Comparison of ENCODE assay signal across 19 cellular contexts in genomic region chr10:89384474-89385324, GRCh38. TPM values are rescaled to one million over a fixed set of nuclear protein-coding genes. Genes with fewer than 3 reads are reported as not detected.
DNase-seq lines count a peak whose midpoint lies in the region; ATAC-seq, FAIRE-seq and TF ChIP-seq lines count a peak whose summit lies in the region.
"Had no signal": no experiment of that assay in that cellular context is flagged by ENCODE, and none has a peak within 500 bp of the region (broad histone marks: within the 10 kb centered on the region; RNA-seq: fewer than 3 reads in every experiment).

No MANE protein-coding gene starts in this region.

- in situ Hi-C loops in GM12878 (cut with MboI) = no loop called here

- H3K27ac ChIP-seq in GM12878 (ENCODE audit: control insufficient read depth, insufficient read depth) = no peak overlapping the region
- H3K27ac ChIP-seq in naive thymus-derived CD4-positive, alpha-beta T cell (ENCODE audit: low read depth, low read length) = no peak overlapping the region
- H3K27ac ChIP-seq: C4-2B had no signal

- BruUV-seq in GM12878 (replicated peaks; lab: Mats Ljungman, UMichigan) = no TSS peak

- SMC1A ChIA-PET in GM12878 (lab: Charles Lee; ENCODE audit: uncharacterized antibody, unreplicated experiment) = interaction anchor here (4.1 kb wide), 1 partner anchor 16 kb away, joined by 23 read pairs; no protein-coding TSS in a partner anchor

- H3K27ac Mint-ChIP-seq in naive thymus-derived CD4-positive, alpha-beta T cell = no peak overlapping the region
- H3K27ac Mint-ChIP-seq in progenitor cell of endocrine pancreas = no peak overlapping the region
- H3K27ac Mint-ChIP-seq: brain, nephron progenitor cell had no signal

- no peaks in the 10 kb centered on the region for H3K4me1 Mint-ChIP-seq in naive thymus-derived CD4-positive, alpha-beta T cell
- H3K4me1 Mint-ChIP-seq in progenitor cell of endocrine pancreas (ENCODE audit: low read depth) = peaks cover 6% of the 10 kb centered on the region
- H3K4me1 Mint-ChIP-seq: brain had no signal

- intact Hi-C loops in GM12878 (cut with micrococcal nuclease; ENCODE audit: unreplicated experiment) = no loop called here
- intact Hi-C loops in naive thymus-derived CD4-positive, alpha-beta T cell (cut with micrococcal nuclease) = no loop called here

- no peaks in the 10 kb centered on the region for H4K20me1 ChIP-seq in GM12878 (ENCODE audit: control insufficient read depth, insufficient read depth)

- H3K9me3 ChIP-seq in GM12878 (replicated peaks; ENCODE audit: control insufficient read depth, insufficient read depth, low read length) = no peaks in the 10 kb centered on the region
- H3K9me3 ChIP-seq in naive thymus-derived CD4-positive, alpha-beta T cell (ENCODE audit: control insufficient read depth in 2 of 3, low read length in 3 of 3) = no peaks in the 10 kb centered on the region

- no peak for FAIRE-seq in GM12878 (lab: Jason Lieb, UNC)

- RAD21 ChIA-PET in GM12878 (lab: Charles Lee; ENCODE audit: unreplicated experiment) = interaction anchor here (0.6 to 1.4 kb wide), 2 partner anchors 16 to 92 kb away, joined by 3 to 5 read pairs; no protein-coding TSS in a partner anchor

- H3K36me3 Mint-ChIP-seq in naive thymus-derived CD4-positive, alpha-beta T cell = no peaks in the 10 kb centered on the region
- H3K36me3 Mint-ChIP-seq in progenitor cell of endocrine pancreas (ENCODE audit: insufficient read depth) = no peaks in the 10 kb centered on the region
- H3K36me3 Mint-ChIP-seq: brain had no signal

- DNase-seq in GF-D8 (lab: John Stamatoyannopoulos, UW) (peak; percentile 71), NAMALWA (ENCODE audit: low spot score) (peak; percentile 13), GM12878 (ENCODE audit: low read depth, low spot score) (no peak), HK-2 (ENCODE audit: unreplicated experiment) (no peak), AG08396 (ENCODE audit: low spot score) (no peak), progenitor cell of endocrine pancreas (ENCODE audit: low spot score, unreplicated experiment) (no peak)
- no peak for DNase-seq in naive thymus-derived CD4-positive, alpha-beta T cell
- DNase-seq: activated CD4-positive, CD25-positive, alpha-beta regulatory T cell; activated naive CD4-positive, alpha-beta T cell treated with anti-CD3 and anti-CD28 coated beads, Interleukin-2, amount 50 U/mL, for 16 hours; DMS79 treated with DMSO at 0.1 percent for 48 hours; NCI-H1436 treated with DMSO at 0.1 percent for 48 hours; NCI-H446 treated with DMSO at 0.1 percent for 48 hours; nephron progenitor cell had no signal

- ATAC-seq in GM12878 (peak; percentile 40), GM18505 (IDR thresholded peaks at IDR 0.05; ENCODE audit: unreplicated experiment) (no peak)
- ATAC-seq in naive thymus-derived CD4-positive, alpha-beta T cell = peak; percentile 87

- H3K9ac ChIP-seq in GM12878 (ENCODE audit: control insufficient read depth, insufficient read depth, low read length) = no peak overlapping the region

- no peak for TF ChIP-seq EP300 in GM12878 (IDR thresholded peaks at IDR 0.05; ENCODE audit: borderline replicate concordance in 1 of 2, control insufficient read depth in 1 of 2, low read depth in 2 of 2, low read length in 2 of 2)

- H3K79me2 ChIP-seq in GM12878 (ENCODE audit: control insufficient read depth, insufficient read depth, low read length) = no peaks in the 10 kb centered on the region

- no peaks in the 10 kb centered on the region for H3K27me3 ChIP-seq in GM12878 (replicated peaks in 1 of 2; ENCODE audit: control insufficient read depth in 2 of 2, insufficient read depth in 2 of 2, low read length in 1 of 2)
- H3K27me3 ChIP-seq in naive thymus-derived CD4-positive, alpha-beta T cell (ENCODE audit: control insufficient read depth in 2 of 2, insufficient read depth in 2 of 2, low read length in 2 of 2) = no peaks in the 10 kb centered on the region

- POLR2A ChIA-PET in GM12878 (lab: Charles Lee) = no interaction called here
- POLR2A ChIA-PET in naive thymus-derived CD4-positive, alpha-beta T cell (lab: Charles Lee) = interaction anchor here (1.2 to 1.3 kb wide), 2 partner anchors 8 to 84 kb away, joined by 4 to 5 read pairs; partner anchors contain the start of genes IFIT1 and IFIT2

- H3K36me3 ChIP-seq in GM12878 (ENCODE audit: control insufficient read depth in 2 of 2, insufficient read depth in 2 of 2, low read length in 1 of 2) = no peaks in the 10 kb centered on the region
- H3K36me3 ChIP-seq in naive thymus-derived CD4-positive, alpha-beta T cell (ENCODE audit: control insufficient read depth in 2 of 3, insufficient read depth in 3 of 3, low read length in 3 of 3) = no peaks in the 10 kb centered on the region

- CTCF ChIA-PET in GM12878 (lab: Yijun Ruan, JAX) = interaction anchor here (1.2 to 8.5 kb wide), 6 partner anchors 15 to 167 kb away, joined by 3 to 97 read pairs (median 4); no protein-coding TSS in a partner anchor
- CTCF ChIA-PET in naive thymus-derived CD4-positive, alpha-beta T cell (lab: Charles Lee) = interaction anchor here (0.6 kb wide), 1 partner anchor 14 kb away, joined by 3 read pairs; no protein-coding TSS in a partner anchor

- peaks cover 3% of the 10 kb centered on the region; the same call in 1 of the 2 replicates for H3K4me1 ChIP-seq in GM12878 (ENCODE audit: control insufficient read depth, insufficient read depth, low read length)
- no peaks in the 10 kb centered on the region for H3K4me1 ChIP-seq in naive thymus-derived CD4-positive, alpha-beta T cell (ENCODE audit: control insufficient read depth in 2 of 2, insufficient read depth in 2 of 2, low read length in 2 of 2)

- TF ChIP-seq POLR2A in GM12878 (IDR thresholded peaks at IDR 0.05; ENCODE audit: low read depth, low read length) (no peak), GM18505 (IDR thresholded peaks at IDR 0.05; ENCODE audit: borderline replicate concordance, extremely low read depth, insufficient read depth, insufficient read length) (no peak)

- peaks cover 0 to 35% (median 0%) of the 10 kb centered on the region in 5 donors for H3K27me3 Mint-ChIP-seq in naive thymus-derived CD4-positive, alpha-beta T cell
- peaks cover 7% of the 10 kb centered on the region for H3K27me3 Mint-ChIP-seq in progenitor cell of endocrine pancreas

- WGBS in GM12878 (ENCODE audit: insufficient coverage, insufficient replicate concordance, low lambda C conversion rate, missing lambda C conversion rate) = 44% methylated on average over 4 of the region's 4 CpGs

- H3K4me2 ChIP-seq in GM12878 (ENCODE audit: control insufficient read depth, insufficient read depth) = no peak overlapping the region

- no peak overlapping the region for H2AFZ ChIP-seq in GM12878 (ENCODE audit: control insufficient read depth, low read depth, low read length)

- TF ChIP-seq CTCF in GM12878 (IDR thresholded peaks at IDR 0.05 in 2 of 3, conservative IDR thresholded peaks at IDR 0.05 in 1 of 3; ENCODE audit: control insufficient read depth in 2 of 3, extremely low read depth in 1 of 3, insufficient read depth in 1 of 3, low read depth in 3 of 3, low read length in 3 of 3) = no peak
- TF ChIP-seq CTCF in progenitor cell of endocrine pancreas (IDR thresholded peaks at IDR 0.05; ENCODE audit: unreplicated experiment) = no peak

- H3K4me3 ChIP-seq in GM12878 = no peak overlapping the region
- H3K4me3 ChIP-seq in naive thymus-derived CD4-positive, alpha-beta T cell (ENCODE audit: low read length) = no peak overlapping the region

- no peaks in the 10 kb centered on the region for H3K9me3 Mint-ChIP-seq in naive thymus-derived CD4-positive, alpha-beta T cell
- H3K9me3 Mint-ChIP-seq in progenitor cell of endocrine pancreas (ENCODE audit: low read depth) = no peaks in the 10 kb centered on the region
- H3K9me3 Mint-ChIP-seq: brain, nephron progenitor cell had no signal

- no peak overlapping the region for H3K4me3 Mint-ChIP-seq in naive thymus-derived CD4-positive, alpha-beta T cell
- H3K4me3 Mint-ChIP-seq in progenitor cell of endocrine pancreas (ENCODE audit: low read depth) = no peak overlapping the region
- H3K4me3 Mint-ChIP-seq: brain, nephron progenitor cell had no signal

- TF ChIP-seq RAD21 in GM12878 (IDR thresholded peaks at IDR 0.05; ENCODE audit: insufficient read depth, low read depth, low read length) = no peak

RNA-seq across cellular contexts. Expression of gene IFIT1B, which starts 6.8 kb away (rescaled TPM):
- not detected in 2 replicates for total RNA-seq in GM12878 (2013; cell fraction: nucleolus; rRNA removed)
- total RNA-seq in GM12878 (2014; rRNA removed) (not detected in 2 replicates), GM12878 (2014; rRNA removed; fragmentation: Illumina TruSeq; extraction: Trizol) (not detected in 2 replicates), GM12878 (2021) (not detected in 2 replicates), progenitor cell of endocrine pancreas (not detected in 2 replicates)
- not detected for polyA plus RNA-seq in GM12878 (2011; ENCODE audit: low read depth)
- polyA plus RNA-seq in GM12878 (2011; rRNA removed) (not detected in 2 replicates), GM12878 (2014; fragmentation: Illumina TruSeq; extraction: Trizol) (0.17 TPM in 1 of 2 replicates, not detected in the other), GM12878 (2014; fragmentation: Nextera tagmentation; extraction: Ambion mirVana) (under 1 TPM in 1 of 2 experiments, not detected in 1; 0.04 TPM), GM12878 (2014; rRNA removed) (not detected in 2 replicates), GM12878 (2016; fragmentation: Nextera tagmentation; extraction: Ambion mirVana) (not detected)
- polyA plus RNA-seq in GM12878 (2011; cell fraction: cytosol; rRNA removed) = not detected in 2 replicates
- not detected in 2 replicates for polyA plus RNA-seq in GM12878 (2011; cell fraction: nucleus; rRNA removed)
- polyA plus RNA-seq in GM12878 (2012) = not detected in 2 replicates
- 0.15 TPM in 1 of 2 replicates, not detected in the other for polyA minus RNA-seq in GM12878 (2011; rRNA and poly(A)+ RNA removed)
- polyA minus RNA-seq in GM12878 (2011; cell fraction: cytosol; rRNA and poly(A)+ RNA removed) = not detected in 2 replicates
- not detected in 2 replicates for polyA minus RNA-seq in GM12878 (2011; cell fraction: nucleus; rRNA and poly(A)+ RNA removed)
- total RNA-seq in naive thymus-derived CD4-positive, alpha-beta T cell = not detected
- polyA plus RNA-seq in naive thymus-derived CD4-positive, alpha-beta T cell = under 1 TPM in 1 of 2 donors, not detected in 1; 0.44 TPM
- total RNA-seq: lower leg skin, OCI-LY7 had no signal
- polyA plus RNA-seq: urinary bladder had no signal

RNA-seq across cellular contexts. Expression of gene IFIT1, which starts 7.7 kb away (rescaled TPM):
- total RNA-seq in GM12878 (2013; cell fraction: nucleolus; rRNA removed) = 2.5 and 3.2 TPM in 2 replicates
- total RNA-seq in GM12878 (2014; rRNA removed) = 19.7 and 29.8 TPM in 2 replicates
- total RNA-seq in GM12878 (2014; rRNA removed; fragmentation: Illumina TruSeq; extraction: Trizol) = 32.0 and 39.2 TPM in 2 replicates
- total RNA-seq in GM12878 (2021) = 18.8 and 22.5 TPM in 2 replicates
- polyA plus RNA-seq in GM12878 (2011; ENCODE audit: low read depth) = 18.2 TPM
- 23.4 and 36.6 TPM in 2 replicates for polyA plus RNA-seq in GM12878 (2011; rRNA removed)
- 6.9 and 8.8 TPM in 2 replicates for polyA plus RNA-seq in GM12878 (2011; cell fraction: cytosol; rRNA removed)
- 9.0 and 10.0 TPM in 2 replicates for polyA plus RNA-seq in GM12878 (2011; cell fraction: nucleus; rRNA removed)
- polyA plus RNA-seq in GM12878 (2012) = 16.1 and 18.3 TPM in 2 replicates
- 31.5 and 44.4 TPM in 2 replicates for polyA plus RNA-seq in GM12878 (2014; fragmentation: Illumina TruSeq; extraction: Trizol)
- 10 to 100 TPM; 28.9 to 37.2 TPM for polyA plus RNA-seq in GM12878 (2014; fragmentation: Nextera tagmentation; extraction: Ambion mirVana)
- polyA plus RNA-seq in GM12878 (2014; rRNA removed) = 17.5 and 21.3 TPM in 2 replicates
- polyA plus RNA-seq in GM12878 (2016; fragmentation: Nextera tagmentation; extraction: Ambion mirVana) = 10 to 100 TPM; 13.9 to 16.1 TPM
- polyA minus RNA-seq in GM12878 (2011; rRNA and poly(A)+ RNA removed) = 6.9 and 8.9 TPM in 2 replicates
- polyA minus RNA-seq in GM12878 (2011; cell fraction: cytosol; rRNA and poly(A)+ RNA removed) = 3.3 and 4.0 TPM in 2 replicates
- 2.1 and 3.2 TPM in 2 replicates for polyA minus RNA-seq in GM12878 (2011; cell fraction: nucleus; rRNA and poly(A)+ RNA removed)
- total RNA-seq in naive thymus-derived CD4-positive, alpha-beta T cell = 10 to 100 TPM in 1 of 5 experiments, 1 to 10 TPM in 4; 1.7 to 15.7 (median 6.5) TPM
- polyA plus RNA-seq in naive thymus-derived CD4-positive, alpha-beta T cell = 10 to 100 TPM in 1 of 2 donors, 1 to 10 TPM in 1; 4.7 to 16.5 TPM
- 0.20 and 0.34 TPM in 2 replicates for total RNA-seq in progenitor cell of endocrine pancreas
- total RNA-seq: OCI-LY7 had no signal

RNA-seq across cellular contexts. Expression of gene IFIT5, which starts 29.7 kb away (rescaled TPM):
- 21.6 and 21.7 TPM in 2 replicates for total RNA-seq in GM12878 (2013; cell fraction: nucleolus; rRNA removed)
- total RNA-seq in GM12878 (2014; rRNA removed) (12.1 and 16.4 TPM in 2 replicates), GM12878 (2014; rRNA removed; fragmentation: Illumina TruSeq; extraction: Trizol) (15.4 and 17.2 TPM in 2 replicates), GM12878 (2021) (11.0 and 12.5 TPM in 2 replicates), progenitor cell of endocrine pancreas (6.0 and 6.2 TPM in 2 replicates)
- 3.0 TPM for polyA plus RNA-seq in GM12878 (2011; ENCODE audit: low read depth)
- polyA plus RNA-seq in GM12878 (2011; rRNA removed) (17.0 and 27.6 TPM in 2 replicates), GM12878 (2014; fragmentation: Illumina TruSeq; extraction: Trizol) (11.4 and 14.7 TPM in 2 replicates), GM12878 (2014; fragmentation: Nextera tagmentation; extraction: Ambion mirVana) (1 to 10 TPM; 5.9 to 8.3 TPM), GM12878 (2014; rRNA removed) (6.6 and 8.6 TPM in 2 replicates), GM12878 (2016; fragmentation: Nextera tagmentation; extraction: Ambion mirVana) (1 to 10 TPM; 8.6 to 9.9 TPM)
- 6.0 and 6.9 TPM in 2 replicates for polyA plus RNA-seq in GM12878 (2011; cell fraction: cytosol; rRNA removed)
- polyA plus RNA-seq in GM12878 (2011; cell fraction: nucleus; rRNA removed) = 6.8 and 8.1 TPM in 2 replicates
- 5.0 and 7.4 TPM in 2 replicates for polyA plus RNA-seq in GM12878 (2012)
- polyA minus RNA-seq in GM12878 (2011; rRNA and poly(A)+ RNA removed) = 13.3 and 18.4 TPM in 2 replicates
- 7.8 and 9.4 TPM in 2 replicates for polyA minus RNA-seq in GM12878 (2011; cell fraction: cytosol; rRNA and poly(A)+ RNA removed)
- polyA minus RNA-seq in GM12878 (2011; cell fraction: nucleus; rRNA and poly(A)+ RNA removed) = 14.4 and 16.4 TPM in 2 replicates
- total RNA-seq in naive thymus-derived CD4-positive, alpha-beta T cell = 10 to 100 TPM; 13.1 to 34.0 (median 24.8) TPM
- 10 to 100 TPM; 13.0 to 15.1 TPM for polyA plus RNA-seq in naive thymus-derived CD4-positive, alpha-beta T cell

RNA-seq across cellular contexts. Expression of gene IFIT3, which starts 56.9 kb away (rescaled TPM):
- total RNA-seq in GM12878 (2013; cell fraction: nucleolus; rRNA removed) = 40.3 and 42.2 TPM in 2 replicates
- 39.1 and 55.0 TPM in 2 replicates for total RNA-seq in GM12878 (2014; rRNA removed)
- total RNA-seq in GM12878 (2014; rRNA removed; fragmentation: Illumina TruSeq; extraction: Trizol) = 67.3 and 79.1 TPM in 2 replicates
- 38.9 and 44.4 TPM in 2 replicates for total RNA-seq in GM12878 (2021)
- polyA plus RNA-seq in GM12878 (2011; ENCODE audit: low read depth) = 48.9 TPM
- 30.8 and 39.2 TPM in 2 replicates for polyA plus RNA-seq in GM12878 (2011; rRNA removed)
- 14.8 and 16.3 TPM in 2 replicates for polyA plus RNA-seq in GM12878 (2011; cell fraction: cytosol; rRNA removed)
- 5.0 and 7.4 TPM in 2 replicates for polyA plus RNA-seq in GM12878 (2011; cell fraction: nucleus; rRNA removed)
- polyA plus RNA-seq in GM12878 (2012) = 50.2 and 51.6 TPM in 2 replicates
- 70.2 and 91.4 TPM in 2 replicates for polyA plus RNA-seq in GM12878 (2014; fragmentation: Illumina TruSeq; extraction: Trizol)
- 10 to 100 TPM; 27.0 to 50.4 TPM for polyA plus RNA-seq in GM12878 (2014; fragmentation: Nextera tagmentation; extraction: Ambion mirVana)
- 35.8 and 52.1 TPM in 2 replicates for polyA plus RNA-seq in GM12878 (2014; rRNA removed)
- polyA plus RNA-seq in GM12878 (2016; fragmentation: Nextera tagmentation; extraction: Ambion mirVana) = 10 to 100 TPM; 51.7 to 53.0 TPM
- 11.8 and 18.6 TPM in 2 replicates for polyA minus RNA-seq in GM12878 (2011; rRNA and poly(A)+ RNA removed)
- 8.5 and 9.2 TPM in 2 replicates for polyA minus RNA-seq in GM12878 (2011; cell fraction: cytosol; rRNA and poly(A)+ RNA removed)
- polyA minus RNA-seq in GM12878 (2011; cell fraction: nucleus; rRNA and poly(A)+ RNA removed) = 4.0 and 6.0 TPM in 2 replicates
- total RNA-seq in naive thymus-derived CD4-positive, alpha-beta T cell = 10 to 100 TPM in 1 of 5 experiments, 1 to 10 TPM in 4; 1.8 to 22.3 (median 3.2) TPM
- polyA plus RNA-seq in naive thymus-derived CD4-positive, alpha-beta T cell = 10 to 100 TPM in 1 of 2 donors, 1 to 10 TPM in 1; 4.1 to 13.1 TPM
- total RNA-seq in progenitor cell of endocrine pancreas = 0.16 TPM in 1 of 2 replicates, not detected in the other

Comparison
In these comparisons a context has a peak if more than half of its experiments do, and no peak if none do; other contexts are left out.
1. DNase-seq: peak in GF-D8 (single experiment) and NAMALWA (single experiment); none in GM12878 (single experiment), naive thymus-derived CD4-positive, alpha-beta T cell (0 of 9), HK-2 (single experiment), AG08396 (single experiment) and progenitor cell of endocrine pancreas (single experiment).